ENCODE assay signal across 22 cellular contexts in genomic region chr7:32539366-32539765, GRCh38. TPM values are rescaled to one million over a fixed set of nuclear protein-coding genes. Genes with fewer than 3 reads are reported as not detected.
DNase-seq lines count a peak whose midpoint lies in the region; ATAC-seq, FAIRE-seq and TF ChIP-seq lines count a peak whose summit lies in the region.
"Had no signal": no experiment of that assay in that cellular context is flagged by ENCODE, and none has a peak within 500 bp of the region (broad histone marks: within the 10 kb centered on the region; RNA-seq: fewer than 3 reads in every experiment).

No MANE protein-coding gene starts in this region.

- H3K4me1 ChIP-seq in A549 (peaks cover 37% of the 10 kb centered on the region), prostate gland (replicated peaks) (no peaks in the 10 kb centered on the region)
- H3K4me1 ChIP-seq: BE2C, Caco-2 had no signal

- H3K9me3 Mint-ChIP-seq in Calu3 (ENCODE audit: low read depth, unreplicated experiment) (no peaks in the 10 kb centered on the region), memory B cell (no peaks in the 10 kb centered on the region)
- no peaks in the 10 kb centered on the region for H3K9me3 Mint-ChIP-seq in stimulated activated effector memory CD8-positive, alpha-beta T cell treated with anti-CD3 and anti-CD28 coated beads, Interleukin-12 subunit alpha, Interleukin-12 subunit beta, amount 100 ng/mL, for 72 hours
- H3K9me3 Mint-ChIP-seq: HFFc6, IgD-negative memory B cell had no signal

- H3K27me3 Mint-ChIP-seq in Calu3 (ENCODE audit: unreplicated experiment) (no peaks in the 10 kb centered on the region), memory B cell (no peaks in the 10 kb centered on the region)
- H3K27me3 Mint-ChIP-seq: CD4-positive, CD25-positive, alpha-beta regulatory T cell; IgD-negative memory B cell had no signal

- H3K9me3 ChIP-seq in A549 (no peaks in the 10 kb centered on the region), prostate gland (no peaks in the 10 kb centered on the region)
- H3K9me3 ChIP-seq: BE2C, Caco-2 had no signal

- TF ChIP-seq CTCF in A549 (IDR thresholded peaks at IDR 0.05) (no peak), Calu3 (IDR thresholded peaks at IDR 0.05; ENCODE audit: unreplicated experiment) (no peak), prostate gland (IDR thresholded peaks at IDR 0.05) (no peak)

- H3K27me3 ChIP-seq in prostate gland (replicated peaks; ENCODE audit: insufficient read depth) = no peaks in the 10 kb centered on the region
- H3K27me3 ChIP-seq: BE2C had no signal

- peaks cover 32% of the 10 kb centered on the region for H3K4me1 Mint-ChIP-seq in Calu3 (ENCODE audit: low read depth, unreplicated experiment)
- peaks cover 8% of the 10 kb centered on the region for H3K4me1 Mint-ChIP-seq in memory B cell
- H3K4me1 Mint-ChIP-seq in stimulated activated effector memory CD8-positive, alpha-beta T cell treated with anti-CD3 and anti-CD28 coated beads, Interleukin-12 subunit alpha, Interleukin-12 subunit beta, amount 100 ng/mL, for 72 hours = peaks cover 36% of the 10 kb centered on the region

- intact Hi-C loops in Calu3 (cut with micrococcal nuclease; ENCODE audit: unreplicated experiment) = no loop called here
- intact Hi-C loops in prostate gland (cut with DNase I) = no loop called here

- H3K27ac Mint-ChIP-seq in Calu3 (ENCODE audit: unreplicated experiment) (peak overlapping the region; percentile 20), memory B cell (peak overlapping the region; percentile 45)
- peak overlapping the region; percentile 53 for H3K27ac Mint-ChIP-seq in stimulated activated effector memory CD8-positive, alpha-beta T cell treated with anti-CD3 and anti-CD28 coated beads, Interleukin-12 subunit alpha, Interleukin-12 subunit beta, amount 100 ng/mL, for 72 hours
- H3K27ac Mint-ChIP-seq: HFFc6, IgD-negative memory B cell had no signal

- no peak for FAIRE-seq in A549 (lab: Jason Lieb, UNC)
- FAIRE-seq: GM12892, GM18507, HepG2 had no signal

- H3K36me3 Mint-ChIP-seq in Calu3 (ENCODE audit: insufficient read depth, unreplicated experiment) = peaks cover 11% of the 10 kb centered on the region
- peaks cover 3% of the 10 kb centered on the region for H3K36me3 Mint-ChIP-seq in memory B cell
- H3K36me3 Mint-ChIP-seq in stimulated activated effector memory CD8-positive, alpha-beta T cell treated with anti-CD3 and anti-CD28 coated beads, Interleukin-12 subunit alpha, Interleukin-12 subunit beta, amount 100 ng/mL, for 72 hours = peaks cover 18% of the 10 kb centered on the region

- no peak overlapping the region for H3K4me2 ChIP-seq in A549

- H3K4me3 Mint-ChIP-seq in Calu3 (ENCODE audit: low read depth, unreplicated experiment) (no peak overlapping the region), memory B cell (no peak overlapping the region)
- no peak overlapping the region for H3K4me3 Mint-ChIP-seq in stimulated activated effector memory CD8-positive, alpha-beta T cell treated with anti-CD3 and anti-CD28 coated beads, Interleukin-12 subunit alpha, Interleukin-12 subunit beta, amount 100 ng/mL, for 72 hours
- H3K4me3 Mint-ChIP-seq: CD4-positive, CD25-positive, alpha-beta regulatory T cell; HFFc6; IgD-negative memory B cell had no signal

- BruUV-seq in Calu3 (replicated peaks; lab: Mats Ljungman, UMichigan) = no TSS peak

- POLR2A ChIA-PET in A549 (lab: Yijun Ruan, JAX) = no interaction called here

- no peak for ATAC-seq in A549
- ATAC-seq in memory B cell (ENCODE audit: low read depth) = no peak
- no peak for ATAC-seq in stimulated activated effector memory CD8-positive, alpha-beta T cell treated with anti-CD3 and anti-CD28 coated beads, Interleukin-12 subunit alpha, Interleukin-12 subunit beta, amount 100 ng/mL, for 72 hours
- ATAC-seq: HCT116, HepG2 had no signal

- TF ChIP-seq RAD21 in A549 (conservative IDR thresholded peaks at IDR 0.05 in 1 of 2, IDR thresholded peaks at IDR 0.05 in 1 of 2) = no peak

- 93% methylated on average over 2 of the region's 2 CpGs for WGBS in A549 (ENCODE audit: missing lambda C conversion rate)
- WGBS in prostate gland = 97% methylated on average over 2 of the region's 2 CpGs

- no peak overlapping the region for H3K4me3 ChIP-seq in A549
- H3K4me3 ChIP-seq in prostate gland = no peak overlapping the region

- H3K36me3 ChIP-seq in prostate gland = no peaks in the 10 kb centered on the region

- DNase-seq in A549 (ENCODE audit: low read depth in 1 of 2, low spot score in 1 of 2) (no peak), Calu3 (no peak), memory B cell (ENCODE audit: low spot score in 2 of 2) (no peak), prostate gland (ENCODE audit: low spot score) (no peak)
- no peak for DNase-seq in stimulated activated effector memory CD8-positive, alpha-beta T cell treated with anti-CD3 and anti-CD28 coated beads, Interleukin-12 subunit alpha, Interleukin-12 subunit beta, amount 100 ng/mL, for 72 hours (ENCODE audit: low spot score in 2 of 2)
- no peak for DNase-seq in stimulated activated CD8-positive, alpha-beta memory T cell treated with anti-CD3 and anti-CD28 coated beads, Interleukin-4, amount 100 ng/mL, for 48 hours
- DNase-seq: ACHN; BE2C; C1 segment of cervical spinal cord; Caco-2; CD4-positive, CD25-positive, alpha-beta regulatory T cell; DMS153; DMS79; GDM1; GOT3; H7; HFFc6 had no signal

- no peak for TF ChIP-seq EP300 in A549 (IDR thresholded peaks at IDR 0.05)

- peak overlapping the region in 1 of 2 experiments; percentile 48; a peak in 2 of 6 replicates for H3K27ac ChIP-seq in A549
- no peak overlapping the region for H3K27ac ChIP-seq in prostate gland

- CTCF ChIA-PET in A549 (lab: Yijun Ruan, JAX) (no interaction called here), Calu3 (lab: Charles Lee) (no interaction called here)

- TF ChIP-seq POLR2A in A549 (IDR thresholded peaks at IDR 0.05; ENCODE audit: low read length) (no peak), prostate gland (IDR thresholded peaks at IDR 0.05) (no peak)

TF ChIP-seq in A549, 52 proteins besides CTCF, POLR2A, EP300 and RAD21 (continues in another document):
- TF ChIP-seq HOXB13 (CRISPR knock-in tag; IDR thresholded peaks at IDR 0.05; ENCODE audit: low read depth) (peak; percentile 77), FOSB (CRISPR knock-in tag; IDR thresholded peaks at IDR 0.05) (no peak), BHLHE40 (IDR thresholded peaks at IDR 0.05; ENCODE audit: low read depth, low read length) (no peak), GATA3 (IDR thresholded peaks at IDR 0.05; ENCODE audit: borderline replicate concordance) (no peak), ZFP36 (IDR thresholded peaks at IDR 0.05; ENCODE audit: borderline replicate concordance, partially characterized antibody) (no peak), E2F6 (IDR thresholded peaks at IDR 0.05; ENCODE audit: borderline replicate concordance, low read depth) (no peak), HES2 (IDR thresholded peaks at IDR 0.05) (no peak), MAX (IDR thresholded peaks at IDR 0.05) (no peak), ELK1 (IDR thresholded peaks at IDR 0.05; ENCODE audit: low read depth, low read length) (no peak), HEYL (CRISPR knock-in tag; IDR thresholded peaks at IDR 0.05) (peak; percentile 84; the same call in 1 of the 2 replicates), POLR2AphosphoS2 (conservative IDR thresholded peaks at IDR 0.05; ENCODE audit: low read length) (no peak), RARB (CRISPR knock-in tag; IDR thresholded peaks at IDR 0.05) (no peak), JUNB (IDR thresholded peaks at IDR 0.05) (no peak)

RNA-seq across cellular contexts. Expression of gene AVL9, which starts 44.1 kb away (rescaled TPM):
- polyA plus RNA-seq in A549 (2011; rRNA removed) = 36.1 and 69.3 TPM in 2 replicates
- 8.3 and 12.4 TPM in 2 replicates for polyA plus RNA-seq in A549 (2012; cell fraction: cytosol; rRNA removed)
- polyA plus RNA-seq in A549 (2012; cell fraction: nucleus; rRNA removed) = 9.9 and 13.3 TPM in 2 replicates
- polyA plus RNA-seq in A549 (2017; fragmentation: RNase III; extraction: RNeasy Plus Mini Kit Qiagen cat#74134 plus additional on column Dnase treatment) = 19.4 to 24.0 TPM (median 21.9 TPM) in 3 replicates
- 37.8 and 47.5 TPM in 2 replicates for polyA minus RNA-seq in A549 (2011; rRNA and poly(A)+ RNA removed)
- total RNA-seq in Calu3 (2022) = 86.1 and 86.6 TPM in 2 replicates
- 10 to 100 TPM; 21.9 to 27.8 TPM for total RNA-seq in prostate gland

RNA-seq across cellular contexts. Expression of gene LSM5, which starts 49.2 kb away (rescaled TPM):
- polyA plus RNA-seq in A549 (2011; rRNA removed) = 76.3 and 158 TPM in 2 replicates
- 21.1 and 30.1 TPM in 2 replicates for polyA plus RNA-seq in A549 (2012; cell fraction: cytosol; rRNA removed)
- 12.7 and 23.1 TPM in 2 replicates for polyA plus RNA-seq in A549 (2012; cell fraction: nucleus; rRNA removed)
- 128 to 131 TPM (median 131 TPM) in 3 replicates for polyA plus RNA-seq in A549 (2017; fragmentation: RNase III; extraction: RNeasy Plus Mini Kit Qiagen cat#74134 plus additional on column Dnase treatment)
- 10.7 and 15.4 TPM in 2 replicates for polyA minus RNA-seq in A549 (2011; rRNA and poly(A)+ RNA removed)
- 146 and 160 TPM in 2 replicates for total RNA-seq in Calu3 (2022)
- total RNA-seq in prostate gland = 10 to 100 TPM; 15.4 to 41.6 TPM
